Comparison of ENCODE assay signal across 12 cellular contexts in genomic region chr5:168334161-168335094, GRCh38. TPM values are rescaled to one million over a fixed set of nuclear protein-coding genes. Genes with fewer than 3 reads are reported as not detected.
A peak's percentile ranks its signal among the peaks of the same experiment; 100 is the strongest.
DNase-seq lines count a peak whose midpoint lies in the region; ATAC-seq and TF ChIP-seq lines count a peak whose summit lies in the region.
"Had no signal": no experiment of that assay in that cellular context is flagged by ENCODE, and none has a peak within 500 bp of the region (broad histone marks: within the 10 kb centered on the region; RNA-seq: fewer than 3 reads in every experiment).

No MANE protein-coding gene starts in this region.

- H2AK5ac ChIP-seq in neuronal stem cell (ENCODE audit: low read depth, low read length), result no peak overlapping the region

- H3K36me3 ChIP-seq in neuronal stem cell (replicated peaks in 1 of 2; ENCODE audit: control insufficient read depth in 2 of 2, insufficient read depth in 2 of 2, low read length in 2 of 2), result no peaks in the 10 kb centered on the region
- no peaks in the 10 kb centered on the region for H3K36me3 ChIP-seq in CD8-positive, alpha-beta T cell (ENCODE audit: insufficient read depth, low read length)

- TF ChIP-seq CTCF in CD8-positive, alpha-beta T cell (IDR thresholded peaks at IDR 0.05), result no peak

- no peaks in the 10 kb centered on the region for H3K9me3 ChIP-seq in neuronal stem cell (replicated peaks in 1 of 2; ENCODE audit: control insufficient read depth in 2 of 2, insufficient read depth in 1 of 2, low read depth in 1 of 2, low read length in 2 of 2)
- H3K9me3 ChIP-seq in CD8-positive, alpha-beta T cell (ENCODE audit: low read length), result no peaks in the 10 kb centered on the region

- H3K27ac ChIP-seq in neuronal stem cell (replicated peaks; ENCODE audit: low read length), result no peak overlapping the region
- H3K27ac ChIP-seq in CD8-positive, alpha-beta T cell (ENCODE audit: low read depth, low read length), result no peak overlapping the region
- H3K27ac ChIP-seq: parathyroid adenoma had no signal

- no peak overlapping the region for H4K91ac ChIP-seq in neuronal stem cell (ENCODE audit: low read depth, low read length, poor library complexity)

- H3K4me3 Mint-ChIP-seq in CD8-positive, alpha-beta T cell, result no peak overlapping the region

- no peak overlapping the region for H3K27ac Mint-ChIP-seq in CD8-positive, alpha-beta T cell

- H3K18ac ChIP-seq in neuronal stem cell (ENCODE audit: low read length), result no peak overlapping the region

- no peak overlapping the region for H2BK120ac ChIP-seq in neuronal stem cell (ENCODE audit: low read depth, low read length)

- H3K23ac ChIP-seq in neuronal stem cell (ENCODE audit: low read depth, low read length, poor library complexity), result no peak overlapping the region

- ATAC-seq in CD8-positive, alpha-beta T cell, result no peak

- H3K36me3 Mint-ChIP-seq in CD8-positive, alpha-beta T cell, result no peaks in the 10 kb centered on the region

- H3K4me3 ChIP-seq in neuronal stem cell (ENCODE audit: low read length in 2 of 2), result no peak overlapping the region
- no peak overlapping the region for H3K4me3 ChIP-seq in CD8-positive, alpha-beta T cell (ENCODE audit: low read depth, low read length)

- CTCF ChIA-PET in CD8-positive, alpha-beta T cell (lab: Charles Lee), result no interaction called here

- H4K8ac ChIP-seq in neuronal stem cell (ENCODE audit: low read depth, low read length), result no peak overlapping the region

- peaks cover 15% of the 10 kb centered on the region for H3K27me3 Mint-ChIP-seq in CD8-positive, alpha-beta T cell (ENCODE audit: low read depth)

- in situ Hi-C loops in Caki2 (cut with HindIII; ENCODE audit: low pct_unique_long_range_greater_than_20kb, low sequenced_read_pairs), result no loop called here

- no peak overlapping the region for H3K14ac ChIP-seq in neuronal stem cell (ENCODE audit: low read length)

- H3K4ac ChIP-seq in neuronal stem cell (ENCODE audit: low read length), result no peak overlapping the region

- no peaks in the 10 kb centered on the region for H3K79me1 ChIP-seq in neuronal stem cell (ENCODE audit: low read depth, low read length)

- H3K27me3 ChIP-seq in neuronal stem cell (ENCODE audit: control insufficient read depth in 3 of 3, insufficient read depth in 3 of 3, low read depth in 1 of 3, low read length in 3 of 3), result no peaks in the 10 kb centered on the region
- no peaks in the 10 kb centered on the region for H3K27me3 ChIP-seq in CD8-positive, alpha-beta T cell (ENCODE audit: insufficient read depth, low read length)

- H2BK12ac ChIP-seq in neuronal stem cell (ENCODE audit: low read length), result no peak overlapping the region

- peaks cover 12 to 16% of the 10 kb centered on the region in 2 donors for H3K4me1 ChIP-seq in neuronal stem cell (ENCODE audit: control insufficient read depth in 2 of 2, insufficient read depth in 1 of 2, low read depth in 1 of 2, low read length in 2 of 2)
- no peaks in the 10 kb centered on the region for H3K4me1 ChIP-seq in CD8-positive, alpha-beta T cell (ENCODE audit: insufficient read depth, low read length)
- H3K4me1 ChIP-seq: parathyroid adenoma had no signal

- intact Hi-C loops in CD8-positive, alpha-beta T cell (cut with DNase I, micrococcal nuclease), result no loop called here

- H3K9ac ChIP-seq in neuronal stem cell (ENCODE audit: low read depth, low read length, poor library complexity), result no peak overlapping the region
- H3K9ac ChIP-seq: parathyroid adenoma had no signal

- no peak overlapping the region for H2BK5ac ChIP-seq in neuronal stem cell (ENCODE audit: low read length)

- H3K4me2 ChIP-seq in neuronal stem cell (ENCODE audit: insufficient read depth, low read length, poor library complexity, severe bottlenecking), result no peak overlapping the region

- H2AFZ ChIP-seq in neuronal stem cell (ENCODE audit: low read length), result peak overlapping the region; percentile 2
- H2AFZ ChIP-seq: parathyroid adenoma had no signal

- WGBS in neuronal stem cell (ENCODE audit: extremely low coverage in 2 of 2, insufficient read length in 2 of 2, insufficient replicate concordance in 1 of 2), 2 donors, result no CpG with 5 or more reads among the region's 8 CpGs

- no peaks in the 10 kb centered on the region for H3K4me1 Mint-ChIP-seq in CD8-positive, alpha-beta T cell (ENCODE audit: low read depth)

- H2BK15ac ChIP-seq in neuronal stem cell (ENCODE audit: low read length), result no peak overlapping the region

- POLR2A ChIA-PET in CD8-positive, alpha-beta T cell (lab: Charles Lee), result no interaction called here

- H3K9me3 Mint-ChIP-seq in CD8-positive, alpha-beta T cell, result no peaks in the 10 kb centered on the region

- DNase-seq in Caki2 (ENCODE audit: low read depth) (peak; percentile 92), NCI-H2227 treated with DMSO at 0.1 percent for 48 hours (lab: John Stamatoyannopoulos, UW) (peak; percentile 51), fibroblast of the conjunctiva (ENCODE audit: low read depth) (peak; percentile 45), neuronal stem cell (ENCODE audit: low spot score) (peak; percentile 36), COLO668 (lab: John Stamatoyannopoulos, UW; ENCODE audit: unreplicated experiment) (no peak), LoVo (ENCODE audit: low spot score) (no peak), DMS 273 (lab: John Stamatoyannopoulos, UW; ENCODE audit: unreplicated experiment) (no peak)
- no peak for DNase-seq in CD8-positive, alpha-beta T cell
- DNase-seq: activated naive CD4-positive, alpha-beta T cell; KBM-7; NCI-H82 had no signal

RNA-seq across cellular contexts. Expression of gene WWC1, which starts 43.0 kb away (rescaled TPM):
- total RNA-seq in Caki2 (2014; rRNA removed; shearing (Covaris generic); ENCODE audit: low replicate concordance), result 98.5 and 102 TPM in 2 replicates
- polyA plus RNA-seq in neuronal stem cell (2013, experiment 1 of 2), result 11.4 TPM
- polyA plus RNA-seq in neuronal stem cell (2013, experiment 2 of 2), result 12.7 TPM
- not detected for total RNA-seq in CD8-positive, alpha-beta T cell

Comparison
In these comparisons a context has a peak if more than half of its experiments do, and no peak if none do; other contexts are left out.
1. DNase-seq: peak in Caki2 (single experiment), NCI-H2227 treated with DMSO at 0.1 percent for 48 hours (single experiment), fibroblast of the conjunctiva (single experiment) and neuronal stem cell (single experiment); none in COLO668 (single experiment), CD8-positive, alpha-beta T cell (0 of 7), LoVo (single experiment) and DMS 273 (single experiment).
2. RNA of gene WWC1, which starts 43.0 kb away (total RNA-seq): 98.5 to 102 TPM in Caki2; not detected in CD8-positive, alpha-beta T cell; every median in the first group is over 10 times any median in the second.